Comparison of ENCODE assay signal across 1 cellular context in the genomic region with DNA sequence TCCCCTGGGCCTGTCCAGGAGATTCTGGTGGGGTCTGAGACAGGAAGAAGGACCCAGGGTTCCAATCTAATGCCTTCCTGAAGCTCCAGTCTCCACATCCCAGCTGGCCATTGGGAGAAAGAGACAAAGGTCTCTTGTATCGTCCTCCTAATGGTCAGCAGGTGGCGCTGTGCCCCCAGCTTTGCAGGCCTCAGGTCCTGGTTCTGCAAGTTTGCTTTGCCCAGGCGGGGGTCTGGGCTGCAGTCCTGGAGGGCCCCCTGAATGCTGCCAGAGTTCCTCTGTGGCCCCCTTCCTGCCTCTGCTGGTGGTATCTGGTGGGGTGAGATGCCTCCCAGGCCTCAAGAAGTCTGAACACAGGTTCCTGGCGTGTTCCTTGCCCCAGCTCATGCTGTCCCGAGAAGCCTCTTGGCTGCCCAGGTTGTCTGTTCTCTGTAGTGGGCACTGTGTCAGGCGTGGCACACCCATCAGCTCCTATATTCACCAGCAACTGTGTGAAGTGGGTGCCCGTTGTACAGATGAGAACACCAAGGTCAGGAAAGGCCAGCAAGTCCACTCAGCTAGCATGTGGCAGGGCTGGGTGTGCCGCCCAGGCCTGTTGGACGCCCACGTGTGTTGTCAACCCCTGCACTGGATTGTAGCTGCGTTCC.
TF ChIP-seq lines count a peak whose summit lies in the region.

No MANE protein-coding gene starts in this region.

TF ChIP-seq in HEK293, 187 proteins besides CTCF, POLR2A, EP300 and RAD21 (continued from another document):
- TF ChIP-seq, protein P1, sequence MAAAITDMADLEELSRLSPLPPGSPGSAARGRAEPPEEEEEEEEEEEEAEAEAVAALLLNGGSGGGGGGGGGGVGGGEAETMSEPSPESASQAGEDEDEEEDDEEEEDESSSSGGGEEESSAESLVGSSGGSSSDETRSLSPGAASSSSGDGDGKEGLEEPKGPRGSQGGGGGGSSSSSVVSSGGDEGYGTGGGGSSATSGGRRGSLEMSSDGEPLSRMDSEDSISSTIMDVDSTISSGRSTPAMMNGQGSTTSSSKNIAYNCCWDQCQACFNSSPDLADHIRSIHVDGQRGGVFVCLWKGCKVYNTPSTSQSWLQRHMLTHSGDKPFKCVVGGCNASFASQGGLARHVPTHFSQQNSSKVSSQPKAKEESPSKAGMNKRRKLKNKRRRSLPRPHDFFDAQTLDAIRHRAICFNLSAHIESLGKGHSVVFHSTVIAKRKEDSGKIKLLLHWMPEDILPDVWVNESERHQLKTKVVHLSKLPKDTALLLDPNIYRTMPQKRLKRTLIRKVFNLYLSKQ (tag by site-specific recombination; IDR thresholded peaks at IDR 0.05; ENCODE audit: borderline replicate concordance), result no peak
- TF ChIP-seq GLIS2 (tag by site-specific recombination; IDR thresholded peaks at IDR 0.05) (peak; percentile 71), ZNF654 (tag by site-specific recombination; IDR thresholded peaks at IDR 0.05; ENCODE audit: low read depth) (peak; percentile 97), EGR2 (tag by site-specific recombination; IDR thresholded peaks at IDR 0.05; ENCODE audit: low read depth) (peak; percentile 20; the same call in 1 of the 2 replicates), GLIS1 (tag by site-specific recombination; IDR thresholded peaks at IDR 0.05) (peak; percentile 97)
- TF ChIP-seq, protein P2, sequence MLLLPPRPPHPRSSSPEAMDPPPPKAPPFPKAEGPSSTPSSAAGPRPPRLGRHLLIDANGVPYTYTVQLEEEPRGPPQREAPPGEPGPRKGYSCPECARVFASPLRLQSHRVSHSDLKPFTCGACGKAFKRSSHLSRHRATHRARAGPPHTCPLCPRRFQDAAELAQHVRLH (tag by site-specific recombination; IDR thresholded peaks at IDR 0.05), result no peak
